In genomic region chr5:96930589-96930988, GRCh38 we compare ENCODE assay signal across 16 cellular contexts.
"Had no signal": no experiment of that assay in that cellular context is flagged by ENCODE, and none has a peak within 500 bp of the region (broad histone marks: within the 10 kb centered on the region; RNA-seq: fewer than 3 reads in every experiment).

No MANE protein-coding gene starts in this region.

- H3K36me3 ChIP-seq: esophagus muscularis mucosa, sigmoid colon had no signal

- H3K27me3 Mint-ChIP-seq: memory B cell; natural killer cell treated with Interleukin-12 subunit alpha and Interleukin-12 subunit beta and Interleukin-15 and Interleukin-18, amount 100 ng/mL, for 72 hours had no signal

- H3K27me3 ChIP-seq: esophagus muscularis mucosa, sigmoid colon had no signal

- H3K9me3 ChIP-seq: esophagus muscularis mucosa, mucosa of descending colon, sigmoid colon had no signal

- DNase-seq: activated CD4-positive, alpha-beta T cell treated with anti-CD3 and anti-CD28 coated beads for 48 hours; activated CD4-positive, CD25-positive, alpha-beta regulatory T cell; activated CD8-positive, alpha-beta memory T cell treated with anti-CD3 and anti-CD28 coated beads for 24 hours; activated CD8-positive, alpha-beta memory T cell treated with anti-CD3 and anti-CD28 coated beads, Interleukin-2, amount 50 U/mL, for 48 hours; activated effector memory CD4-positive, alpha-beta T cell treated with Interleukin-2 at 50 U/mL for 16 hours; activated T-cell treated with anti-CD3 and anti-CD28 coated beads, Interleukin-2, amount 50 U/mL, for 48 hours; anterior cingulate cortex; effector memory CD4-positive, alpha-beta T cell; left ventricle myocardium superior; mucosa of descending colon; sigmoid colon; stimulated activated naive CD4-positive, alpha-beta T cell had no signal

- ATAC-seq: left ventricle myocardium superior; mucosa of descending colon; natural killer cell treated with Interleukin-12 subunit alpha and Interleukin-12 subunit beta and Interleukin-15 and Interleukin-18, amount 100 ng/mL, for 72 hours had no signal

- H3K9me3 Mint-ChIP-seq: natural killer cell treated with Interleukin-12 subunit alpha and Interleukin-12 subunit beta and Interleukin-15 and Interleukin-18, amount 100 ng/mL, for 72 hours had no signal

- H3K27ac ChIP-seq: esophagus muscularis mucosa, sigmoid colon, SK-N-MC had no signal

- H3K4me3 ChIP-seq: esophagus muscularis mucosa, mucosa of descending colon, sigmoid colon, SK-N-MC had no signal
